Comparison of ENCODE assay signal across 12 cellular contexts in genomic region chr17:77610518-77610893, GRCh38.
DNase-seq lines count a peak whose midpoint lies in the region; ATAC-seq and TF ChIP-seq lines count a peak whose summit lies in the region.
"Had no signal": no experiment of that assay in that cellular context is flagged by ENCODE, and none has a peak within 500 bp of the region (broad histone marks: within the 10 kb centered on the region; RNA-seq: fewer than 3 reads in every experiment).

No MANE protein-coding gene starts in this region.

- no peaks in the 10 kb centered on the region for H3K27me3 ChIP-seq in thoracic aorta (replicated peaks; ENCODE audit: insufficient read depth)

- TF ChIP-seq CTCF in thoracic aorta (IDR thresholded peaks at IDR 0.05): no peak

- DNase-seq in activated CD8-positive, alpha-beta memory T cell treated with anti-CD3 and anti-CD28 coated beads, Interleukin-2, amount 10 ng/mL, durations not matched to agents 7 days and 5 days: no peak
- DNase-seq in activated CD8-positive, alpha-beta memory T cell treated with anti-CD3 and anti-CD28 coated beads, Interleukin-2, amount 50 U/mL, for 48 hours: no peak
- peak; percentile 33 for DNase-seq in activated CD8-positive, alpha-beta T cell treated with anti-CD3 and anti-CD28 coated beads, Interleukin-2, amount 10 ng/mL, durations not matched to agents 7 days and 5 days
- DNase-seq in memory B cell (ENCODE audit: low spot score in 2 of 2) (no peak), thoracic aorta (ENCODE audit: low spot score) (no peak), superior temporal gyrus (ENCODE audit: extremely low spot score) (no peak)
- no peak for DNase-seq in activated effector memory CD4-positive, alpha-beta T cell treated with Interleukin-2 at 50 U/mL for 16 hours
- DNase-seq: ACHN, cortex of kidney, NCI-H69, SW 1271 had no signal

- no peaks in the 10 kb centered on the region for H3K9me3 ChIP-seq in thoracic aorta

- CTCF ChIA-PET in activated CD8-positive, alpha-beta memory T cell treated with anti-CD3 and anti-CD28 coated beads, Interleukin-2, amount 10 ng/mL, durations not matched to agents 7 days and 5 days (lab: Charles Lee): interaction anchor here (0.8 to 1.8 kb wide), 6 partner anchors 12 to 404 kb away, joined by 3 to 10 read pairs (median 4); partner anchors contain the start of gene TNRC6C
- CTCF ChIA-PET in activated CD8-positive, alpha-beta T cell treated with anti-CD3 and anti-CD28 coated beads, Interleukin-2, amount 10 ng/mL, durations not matched to agents 7 days and 5 days (lab: Charles Lee): interaction anchor here (0.6 to 1.9 kb wide), 9 partner anchors 9 to 403 kb away, joined by 3 to 9 read pairs (median 4); no protein-coding TSS in a partner anchor

- peak overlapping the region; percentile 41 for H3K4me3 Mint-ChIP-seq in activated CD8-positive, alpha-beta memory T cell treated with anti-CD3 and anti-CD28 coated beads, Interleukin-2, amount 10 ng/mL, durations not matched to agents 7 days and 5 days
- peak overlapping the region; percentile 67 for H3K4me3 Mint-ChIP-seq in activated CD8-positive, alpha-beta T cell treated with anti-CD3 and anti-CD28 coated beads, Interleukin-2, amount 10 ng/mL, durations not matched to agents 7 days and 5 days
- H3K4me3 Mint-ChIP-seq in memory B cell: peak overlapping the region; percentile 63

- ATAC-seq in activated CD8-positive, alpha-beta memory T cell treated with anti-CD3 and anti-CD28 coated beads, Interleukin-2, amount 10 ng/mL, durations not matched to agents 7 days and 5 days: peak; percentile 43
- peak; percentile 62 for ATAC-seq in activated CD8-positive, alpha-beta T cell treated with anti-CD3 and anti-CD28 coated beads, Interleukin-2, amount 10 ng/mL, durations not matched to agents 7 days and 5 days
- ATAC-seq in memory B cell (ENCODE audit: low read depth) (peak; percentile 10), thoracic aorta (ENCODE audit: insufficient number of reproducible peaks, low FRiP score, low read depth) (no peak), GM18520 (IDR thresholded peaks at IDR 0.05; ENCODE audit: unreplicated experiment) (no peak)

- peaks cover 15% of the 10 kb centered on the region for H3K27me3 Mint-ChIP-seq in activated CD8-positive, alpha-beta memory T cell treated with anti-CD3 and anti-CD28 coated beads, Interleukin-2, amount 10 ng/mL, durations not matched to agents 7 days and 5 days
- H3K27me3 Mint-ChIP-seq in activated CD8-positive, alpha-beta T cell treated with anti-CD3 and anti-CD28 coated beads, Interleukin-2, amount 10 ng/mL, durations not matched to agents 7 days and 5 days (ENCODE audit: low read depth): peaks cover 5% of the 10 kb centered on the region
- peaks cover 8% of the 10 kb centered on the region for H3K27me3 Mint-ChIP-seq in memory B cell

- peak overlapping the region; percentile 66 for H3K27ac Mint-ChIP-seq in activated CD8-positive, alpha-beta memory T cell treated with anti-CD3 and anti-CD28 coated beads, Interleukin-2, amount 10 ng/mL, durations not matched to agents 7 days and 5 days
- H3K27ac Mint-ChIP-seq in activated CD8-positive, alpha-beta T cell treated with anti-CD3 and anti-CD28 coated beads, Interleukin-2, amount 10 ng/mL, durations not matched to agents 7 days and 5 days: peak overlapping the region; percentile 92
- no peak overlapping the region for H3K27ac Mint-ChIP-seq in memory B cell

- peak overlapping the region in 1 of 2 donors; percentile 24 for H3K27ac ChIP-seq in thoracic aorta

- H3K4me3 ChIP-seq in thoracic aorta: peak overlapping the region; percentile 57

- POLR2A ChIA-PET in activated CD8-positive, alpha-beta T cell treated with anti-CD3 and anti-CD28 coated beads, Interleukin-2, amount 10 ng/mL, durations not matched to agents 7 days and 5 days (lab: Charles Lee): interaction anchor here (0.7 to 2.6 kb wide), 12 partner anchors 8 to 349 kb away, joined by 3 to 16 read pairs (median 3); partner anchors contain the start of gene TNRC6C

- H3K36me3 ChIP-seq in thoracic aorta: no peaks in the 10 kb centered on the region

- peaks cover 7 to 30% of the 10 kb centered on the region in 2 donors for H3K4me1 ChIP-seq in thoracic aorta (ENCODE audit: control insufficient read depth in 1 of 2, low read depth in 2 of 2)

- H3K9me3 Mint-ChIP-seq in activated CD8-positive, alpha-beta memory T cell treated with anti-CD3 and anti-CD28 coated beads, Interleukin-2, amount 10 ng/mL, durations not matched to agents 7 days and 5 days (ENCODE audit: low read depth): no peaks in the 10 kb centered on the region
- no peaks in the 10 kb centered on the region for H3K9me3 Mint-ChIP-seq in activated CD8-positive, alpha-beta T cell treated with anti-CD3 and anti-CD28 coated beads, Interleukin-2, amount 10 ng/mL, durations not matched to agents 7 days and 5 days (ENCODE audit: insufficient read depth)
- peaks cover 4% of the 10 kb centered on the region for H3K9me3 Mint-ChIP-seq in memory B cell

- H3K36me3 Mint-ChIP-seq in activated CD8-positive, alpha-beta memory T cell treated with anti-CD3 and anti-CD28 coated beads, Interleukin-2, amount 10 ng/mL, durations not matched to agents 7 days and 5 days: no peaks in the 10 kb centered on the region
- peaks cover 6% of the 10 kb centered on the region for H3K36me3 Mint-ChIP-seq in activated CD8-positive, alpha-beta T cell treated with anti-CD3 and anti-CD28 coated beads, Interleukin-2, amount 10 ng/mL, durations not matched to agents 7 days and 5 days (ENCODE audit: low read depth)
- no peaks in the 10 kb centered on the region for H3K36me3 Mint-ChIP-seq in memory B cell

- H3K4me1 Mint-ChIP-seq in activated CD8-positive, alpha-beta memory T cell treated with anti-CD3 and anti-CD28 coated beads, Interleukin-2, amount 10 ng/mL, durations not matched to agents 7 days and 5 days: peaks cover 25% of the 10 kb centered on the region
- H3K4me1 Mint-ChIP-seq in activated CD8-positive, alpha-beta T cell treated with anti-CD3 and anti-CD28 coated beads, Interleukin-2, amount 10 ng/mL, durations not matched to agents 7 days and 5 days (ENCODE audit: low read depth): peaks cover 30% of the 10 kb centered on the region
- peaks cover 12% of the 10 kb centered on the region for H3K4me1 Mint-ChIP-seq in memory B cell

Comparison
In these comparisons a context has a peak if more than half of its experiments do, and no peak if none do; other contexts are left out.
1. ATAC-seq: peak in activated CD8-positive, alpha-beta memory T cell treated with anti-CD3 and anti-CD28 coated beads, Interleukin-2, amount 10 ng/mL, durations not matched to agents 7 days and 5 days (single experiment), activated CD8-positive, alpha-beta T cell treated with anti-CD3 and anti-CD28 coated beads, Interleukin-2, amount 10 ng/mL, durations not matched to agents 7 days and 5 days (single experiment) and memory B cell (single experiment); none in thoracic aorta (single experiment) and GM18520 (single experiment).
2. Peak in every context shown above with its lines, with median percentiles within 50 percentile points of each other: H3K4me3 Mint-ChIP-seq.